8 cellular contexts compared by ENCODE assay signal in genomic region chr2:191566347-191566746, GRCh38.
DNase-seq lines count a peak whose midpoint lies in the region; ATAC-seq and TF ChIP-seq lines count a peak whose summit lies in the region.

No MANE protein-coding gene starts in this region.

- in situ Hi-C loops in G401 (cut with HindIII; ENCODE audit: low sequenced_read_pairs): no loop called here
- in situ Hi-C loops in SK-MEL-5 (cut with HindIII; ENCODE audit: low pct_unique_long_range_greater_than_20kb, low sequenced_read_pairs): no loop called here
- in situ Hi-C loops in gastrocnemius medialis (cut with MboI; ENCODE audit: low sequenced_read_pairs in 4 of 4): loop anchor here (5.0 to 10.0 kb wide), 2 partner anchors 126 to 598 kb away; no protein-coding TSS in a partner anchor

- H3K4me1 ChIP-seq in heart left ventricle (peaks cover 0 to 18% (median 0%) of the 10 kb centered on the region in 12 donors), gastrocnemius medialis (no peaks in the 10 kb centered on the region)

- peak; percentile 87 for ATAC-seq in GM21717 (IDR thresholded peaks at IDR 0.05; ENCODE audit: unreplicated experiment)
- peak in 3 of 4 donors; percentile 49 to 73 (median 69) for ATAC-seq in heart left ventricle
- peak in 1 of 2 donors; percentile 78 for ATAC-seq in gastrocnemius medialis
- ATAC-seq in HG02970 (IDR thresholded peaks at IDR 0.05; ENCODE audit: low FRiP score, unreplicated experiment): no peak

- H3K9me3 ChIP-seq in heart left ventricle (no peaks in the 10 kb centered on the region), gastrocnemius medialis (no peaks in the 10 kb centered on the region)

- H3K27me3 ChIP-seq in heart left ventricle: peaks cover 0 to 5% (median under 1%) of the 10 kb centered on the region in 9 donors
- H3K27me3 ChIP-seq in gastrocnemius medialis: no peaks in the 10 kb centered on the region

- TF ChIP-seq POLR2A in heart left ventricle (IDR thresholded peaks at IDR 0.05): no peak
- TF ChIP-seq POLR2A in gastrocnemius medialis (IDR thresholded peaks at IDR 0.05): no peak

- WGBS in heart left ventricle, 4 donors: 59 to 62% (median 61%) methylated on average over 8 of the region's 8 CpGs

- intact Hi-C loops in heart left ventricle (cut with DNase I) (loop anchor here in 8 of 10 donors (1.0 to 10.0 kb wide), 6 partner anchors 111 to 238 kb away; partner anchors contain the start of gene NABP1 (in 1 of the 8)), gastrocnemius medialis (cut with DNase I; ENCODE audit: low total_unique reads) (loop anchor here (1.0 kb wide), 1 partner anchor 125 kb away; no protein-coding TSS in a partner anchor)

- no peaks in the 10 kb centered on the region for H3K36me3 ChIP-seq in heart left ventricle
- H3K36me3 ChIP-seq in gastrocnemius medialis: no peaks in the 10 kb centered on the region

- DNase-seq in G401 (ENCODE audit: low spot score) (peak; percentile 25), LHCN-M2 (ENCODE audit: low read depth) (peak; percentile 62), SK-MEL-5 (ENCODE audit: low read depth, low spot score) (peak; percentile 80), heart left ventricle (peak in 4 of 5 donors; percentile 34 to 52 (median 43)), gastrocnemius medialis (peak; percentile 13 to 41)
- DNase-seq in activated naive CD4-positive, alpha-beta T cell treated with Interleukin-2 at 50 U/mL for 16 hours: peak; percentile 69

- TF ChIP-seq CTCF in heart left ventricle (IDR thresholded peaks at IDR 0.05) (peak; percentile 54 to 84 (median 68)), gastrocnemius medialis (IDR thresholded peaks at IDR 0.05 in 4 of 5, conservative IDR thresholded peaks at IDR 0.05 in 1 of 5) (peak; percentile 29 to 78 (median 63))

- no peak overlapping the region for H3K4me3 ChIP-seq in heart left ventricle
- no peak overlapping the region for H3K4me3 ChIP-seq in gastrocnemius medialis

- H3K27ac ChIP-seq in heart left ventricle: no peak overlapping the region
- H3K27ac ChIP-seq in gastrocnemius medialis: no peak overlapping the region

Comparison
In these comparisons a context has a peak if more than half of its experiments do, and no peak if none do; other contexts are left out.
1. DNase-seq: peak in every context shown above with its lines; median percentile 80 in SK-MEL-5; 69 in activated naive CD4-positive, alpha-beta T cell treated with Interleukin-2 at 50 U/mL for 16 hours; 62 in LHCN-M2; 43 in heart left ventricle; 27 in gastrocnemius medialis; 25 in G401.
2. in situ Hi-C loops: an anchor here in gastrocnemius medialis (5.0 to 10.0 kb wide); none called in G401 and SK-MEL-5.